Comparison of ENCODE assay signal across 13 cellular contexts in the genomic region with DNA sequence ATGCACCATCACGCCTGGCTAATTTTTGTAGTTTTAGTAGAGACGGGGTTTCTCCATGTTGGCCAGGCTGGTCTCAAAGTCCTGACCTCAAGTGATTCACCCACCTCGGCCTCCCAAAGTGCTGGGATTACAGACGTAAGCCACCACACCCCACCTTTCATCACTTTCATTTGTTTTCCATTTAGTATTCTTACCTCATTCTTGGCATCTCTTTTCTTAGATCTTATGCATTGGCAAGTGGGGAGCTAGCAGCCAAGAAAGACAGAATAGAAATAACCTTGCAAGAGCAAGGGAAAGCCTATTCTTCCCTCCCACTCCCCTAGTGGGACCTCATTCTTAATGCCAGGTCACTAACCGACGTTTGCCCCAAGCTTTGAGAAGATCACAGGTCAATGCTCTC. TPM values are rescaled to one million over a fixed set of nuclear protein-coding genes. Genes with fewer than 3 reads are reported as not detected.
A peak's percentile ranks its signal among the peaks of the same experiment; 100 is the strongest.
DNase-seq lines count a peak whose midpoint lies in the region; TF ChIP-seq lines count a peak whose summit lies in the region.
"Not testable (repeated sequence)": the region's sequence is repeated elsewhere in the genome, so short reads cannot be mapped to it uniquely, and the experiment has no call there.
"Had no signal": no experiment of that assay in that cellular context is flagged by ENCODE, and none has a peak within 500 bp of the region (broad histone marks: within the 10 kb centered on the region; RNA-seq: fewer than 3 reads in every experiment).

No MANE protein-coding gene starts in this region.

- not testable (repeated sequence) for H3F3A ChIP-seq in SK-N-SH (replicated peaks; ENCODE audit: insufficient read depth)

- TF ChIP-seq EP300 in SK-N-SH (IDR thresholded peaks at IDR 0.05; ENCODE audit: borderline replicate concordance in 1 of 2, low read depth in 1 of 2, low read length in 1 of 2): not testable (repeated sequence)

- H3K36me3 ChIP-seq in SK-N-SH (replicated peaks in 1 of 2; ENCODE audit: control insufficient read depth in 1 of 2, insufficient read depth in 2 of 2, low read length in 1 of 2); osteoblast (ENCODE audit: insufficient read depth, low read length): not testable (repeated sequence)

- not testable (repeated sequence) for H4K20me1 ChIP-seq in SK-N-SH (ENCODE audit: insufficient read depth); osteoblast (ENCODE audit: insufficient read depth, low read length)

- not testable (repeated sequence) for TF ChIP-seq RAD21 in SK-N-SH (IDR thresholded peaks at IDR 0.05; ENCODE audit: low read length)

- H3K27me3 ChIP-seq in SK-N-SH (ENCODE audit: insufficient read depth); osteoblast (ENCODE audit: insufficient read depth, low read length): not testable (repeated sequence)

- H3K4me3 ChIP-seq in SK-N-SH (ENCODE audit: low read depth in 2 of 2, low read length in 1 of 2); astrocyte of the spinal cord (ENCODE audit: low read depth, low read length); cardiac fibroblast (replicated peaks in 1 of 2; ENCODE audit: low read depth in 2 of 2, low read length in 2 of 2); fibroblast of pulmonary artery (replicated peaks; ENCODE audit: low read depth, low read length); osteoblast (ENCODE audit: insufficient read depth, low read length): not testable (repeated sequence)

- H3K27ac ChIP-seq in SK-N-SH (ENCODE audit: low read depth in 2 of 2, low read length in 1 of 2): not testable (repeated sequence)
- H3K27ac ChIP-seq in osteoblast (ENCODE audit: low read depth, low read length): peak overlapping the region; percentile 51

- H3K79me2 ChIP-seq in SK-N-SH (ENCODE audit: insufficient read depth): peaks cover 13% of the 10 kb centered on the region
- not testable (repeated sequence) for H3K79me2 ChIP-seq in osteoblast (ENCODE audit: insufficient read depth, low read length)

- 57% methylated on average over 6 of the region's 6 CpGs for WGBS in SK-N-SH (ENCODE audit: low lambda C conversion rate)

- H3K9me2 ChIP-seq in SK-N-SH: not testable (repeated sequence)

- not testable (repeated sequence) for H3K9me3 ChIP-seq in SK-N-SH; osteoblast (ENCODE audit: low read depth, low read length)

- peak; percentile 22 for DNase-seq in A172 (ENCODE audit: low spot score)
- DNase-seq in HK-2 (ENCODE audit: unreplicated experiment): peak; percentile 6
- DNase-seq in SK-N-SH: not testable (repeated sequence)
- peak; percentile 63 for DNase-seq in astrocyte of the spinal cord (ENCODE audit: low read depth, low spot score)
- DNase-seq in cardiac fibroblast (ENCODE audit: low read depth in 2 of 2): peak; percentile 52 to 66
- DNase-seq in fibroblast of pulmonary artery (ENCODE audit: low read depth): peak; percentile 48
- peak; percentile 65 for DNase-seq in iris pigment epithelial cell (ENCODE audit: low read depth)
- DNase-seq in osteoblast (ENCODE audit: insufficient read length, low spot score, missing footprints): peak; percentile 3

- CTCF ChIA-PET in SK-N-SH (lab: Yijun Ruan, JAX): interaction anchor here (1.1 kb wide), 1 partner anchor 492 kb away, joined by 3 read pairs; no protein-coding TSS in a partner anchor

- not testable (repeated sequence) for H2AFZ ChIP-seq in SK-N-SH (ENCODE audit: low read depth); osteoblast (ENCODE audit: low read length)

- not testable (repeated sequence) for H3K9ac ChIP-seq in SK-N-SH

- not testable (repeated sequence) for TF ChIP-seq CTCF in SK-N-SH (IDR thresholded peaks at IDR 0.05); astrocyte of the spinal cord (IDR thresholded peaks at IDR 0.05; ENCODE audit: low read depth, low read length); cardiac fibroblast (IDR thresholded peaks at IDR 0.05; ENCODE audit: low read depth, low read length); fibroblast of pulmonary artery (IDR thresholded peaks at IDR 0.05; ENCODE audit: low read length, missing control alignments); osteoblast (IDR thresholded peaks at IDR 0.05; ENCODE audit: extremely low read depth, low read depth, low read length)

- in situ Hi-C loops in astrocyte of the spinal cord (cut with HindIII; ENCODE audit: low sequenced_read_pairs): not testable (repeated sequence)

- POLR2A ChIA-PET in SK-N-SH (lab: Yijun Ruan, JAX): not testable (repeated sequence)

- H3K4me2 ChIP-seq in SK-N-SH; osteoblast (ENCODE audit: insufficient read depth, low read length): not testable (repeated sequence)

- H3K4me1 ChIP-seq in SK-N-SH (ENCODE audit: control insufficient read depth in 1 of 2, insufficient read depth in 2 of 2, low read depth in 1 of 2, low read length in 1 of 2): peaks cover 9 to 19% of the 10 kb centered on the region in 2 experiments; a peak in 2 of 4 replicates
- not testable (repeated sequence) for H3K4me1 ChIP-seq in osteoblast (ENCODE audit: insufficient read depth, low read length)

TF ChIP-seq in SK-N-SH, 30 proteins besides CTCF, POLR2A, EP300 and RAD21:
- 0 out of 2 replicates have a peak, but pooled peaks have one; percentile 13 for TF ChIP-seq TCF12 (IDR thresholded peaks at IDR 0.05)

RNA-seq across cellular contexts. Expression of a gene that starts 21.4 kb away (rescaled TPM):
- total RNA-seq in A172 (2014; rRNA removed; shearing (Covaris generic)): not detected in 2 replicates
- not detected in 2 replicates for polyA plus RNA-seq in SK-N-SH (2012; rRNA removed)
- polyA plus RNA-seq in SK-N-SH (2012; cell fraction: cytosol; rRNA removed): not detected in 2 replicates
- not detected in 2 replicates for polyA plus RNA-seq in SK-N-SH (2012; cell fraction: nucleus; rRNA removed)
- total RNA-seq in osteoblast: not detected in 2 replicates
- total RNA-seq: CD8-positive, alpha-beta memory T cell; Daoy; HT-29; IMR-90 had no signal
- polyA plus RNA-seq: AG04450; CD8-positive, alpha-beta memory T cell; IMR-90 had no signal
